Comparison of ENCODE assay signal across 29 cellular contexts in the genomic region with DNA sequence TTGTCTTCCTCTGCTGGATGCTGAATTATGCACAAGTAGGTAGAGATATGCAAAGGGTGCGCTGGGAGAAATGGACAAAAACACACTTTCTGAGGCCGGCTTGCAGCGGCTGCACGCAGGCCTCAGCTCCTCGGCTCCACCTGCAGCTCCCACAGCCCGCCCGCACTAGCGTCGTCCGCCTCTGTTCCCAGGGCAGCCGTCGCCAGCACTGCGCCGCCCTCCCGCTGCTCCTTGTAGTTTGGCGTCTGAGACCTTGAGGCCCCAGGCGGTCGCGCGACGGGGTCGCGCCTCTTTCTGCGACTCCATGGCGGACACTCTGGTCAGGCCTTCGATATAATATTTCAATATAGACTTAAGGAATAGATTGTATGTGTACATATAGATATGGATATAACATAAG.
"Had no signal": no experiment of that assay in that cellular context is flagged by ENCODE, and none has a peak within 500 bp of the region (broad histone marks: within the 10 kb centered on the region; RNA-seq: fewer than 3 reads in every experiment).

No MANE protein-coding gene starts in this region.

- H3K27ac ChIP-seq: heart right ventricle, hepatocyte, lower lobe of right lung, neutrophil, parathyroid adenoma, right atrium auricular region, right lobe of liver, thyroid gland, transverse colon, upper lobe of right lung had no signal

- H3K9me3 ChIP-seq: heart right ventricle, lower lobe of right lung, neutrophil, right atrium auricular region, right lobe of liver, thyroid gland, transverse colon, upper lobe of right lung had no signal

- H3K4me3 Mint-ChIP-seq: naive thymus-derived CD8-positive, alpha-beta T cell; nephron; neural crest cell; stimulated activated memory B cell treated with anti-CD40 and anti-IgM and Interleukin-4, amounts not matched to agents 10 μg/mL and 1 μg/mL and 100 μg/mL, for 72 hours; stimulated activated naive CD8-positive, alpha-beta T cell treated with anti-CD3 and anti-CD28 coated beads, Interleukin-15, amount 100 ng/mL, for 72 hours had no signal

- H3K4me1 Mint-ChIP-seq: nephron; neural crest cell; stimulated activated memory B cell treated with anti-CD40 and anti-IgM and Interleukin-4, amounts not matched to agents 10 μg/mL and 1 μg/mL and 100 μg/mL, for 72 hours had no signal

- H3K36me3 ChIP-seq: right lobe of liver, transverse colon had no signal

- DNase-seq: heart right ventricle; kidney glomerular epithelial cell; left cardiac atrium; lower lobe of right lung; mammary epithelial cell; mesenchymal stem cell; naive thymus-derived CD8-positive, alpha-beta T cell; occipital lobe; right lobe of liver; stimulated activated CD4-positive, alpha-beta T cell treated with anti-CD3 and anti-CD28 coated beads, Interleukin-1b, Interleukin-23, amount 100 ng/mL, for 48 hours; stimulated activated CD4-positive, alpha-beta T cell treated with anti-CD3 and anti-CD28 coated beads, Interleukin-2, amount 100 ng/mL, for 48 hours; stimulated activated CD4-positive, alpha-beta T cell treated with anti-CD3 and anti-CD28 coated beads, Interleukin-4, amount 100 ng/mL, for 4 hours; stimulated activated CD8-positive, alpha-beta memory T cell treated with anti-CD3 and anti-CD28 coated beads, Interleukin-4, amount 100 ng/mL, for 48 hours; stimulated activated naive CD4-positive, alpha-beta T cell treated with Interleukin-2 at 50 U/mL for 16 hours; stimulated activated naive CD8-positive, alpha-beta T cell treated with anti-CD3 and anti-CD28 coated beads, Interleukin-15, amount 100 ng/mL, for 72 hours; substantia nigra; thyroid gland; transverse colon; upper lobe of right lung had no signal

- H3K4me3 ChIP-seq: heart right ventricle, hepatocyte, lower lobe of right lung, right atrium auricular region, right lobe of liver, smooth muscle cell, thyroid gland, transverse colon, upper lobe of right lung had no signal

- H3K4me1 ChIP-seq: heart right ventricle, lower lobe of right lung, parathyroid adenoma, right atrium auricular region, right lobe of liver, thyroid gland, transverse colon, upper lobe of right lung had no signal

- H2AFZ ChIP-seq: hepatocyte, parathyroid adenoma had no signal

- H3K27me3 Mint-ChIP-seq: naive thymus-derived CD8-positive, alpha-beta T cell; progenitor cell of endocrine pancreas; stimulated activated memory B cell treated with anti-CD40 and anti-IgM and Interleukin-4, amounts not matched to agents 10 μg/mL and 1 μg/mL and 100 μg/mL, for 72 hours; stimulated activated naive CD8-positive, alpha-beta T cell treated with anti-CD3 and anti-CD28 coated beads, Interleukin-15, amount 100 ng/mL, for 72 hours had no signal

- H3K27ac Mint-ChIP-seq: naive thymus-derived CD8-positive, alpha-beta T cell; nephron; progenitor cell of endocrine pancreas; stimulated activated memory B cell treated with anti-CD40 and anti-IgM and Interleukin-4, amounts not matched to agents 10 μg/mL and 1 μg/mL and 100 μg/mL, for 72 hours; stimulated activated naive CD8-positive, alpha-beta T cell treated with anti-CD3 and anti-CD28 coated beads, Interleukin-15, amount 100 ng/mL, for 72 hours had no signal

- H3K9me3 Mint-ChIP-seq: naive thymus-derived CD8-positive, alpha-beta T cell; nephron; neural crest cell; stimulated activated naive CD8-positive, alpha-beta T cell treated with anti-CD3 and anti-CD28 coated beads, Interleukin-15, amount 100 ng/mL, for 72 hours had no signal

- H3K27me3 ChIP-seq: heart right ventricle, hepatocyte, neutrophil, right atrium auricular region, right lobe of liver, thyroid gland, transverse colon, upper lobe of right lung had no signal

- H3K4me2 ChIP-seq: hepatocyte, smooth muscle cell had no signal

- ATAC-seq: heart right ventricle; left cardiac atrium; left lobe of liver; lower lobe of right lung; naive thymus-derived CD8-positive, alpha-beta T cell; right lobe of liver; stimulated activated memory B cell treated with anti-CD40 and anti-IgM and Interleukin-4, amounts not matched to agents 10 μg/mL and 1 μg/mL and 100 μg/mL, for 72 hours; stimulated activated naive CD8-positive, alpha-beta T cell treated with anti-CD3 and anti-CD28 coated beads, Interleukin-15, amount 100 ng/mL, for 72 hours; upper lobe of right lung had no signal

- H3K9ac ChIP-seq: parathyroid adenoma had no signal

- H3K79me2 ChIP-seq: hepatocyte, parathyroid adenoma had no signal
